Comparison of ENCODE assay signal across 9 cellular contexts in the genomic region with DNA sequence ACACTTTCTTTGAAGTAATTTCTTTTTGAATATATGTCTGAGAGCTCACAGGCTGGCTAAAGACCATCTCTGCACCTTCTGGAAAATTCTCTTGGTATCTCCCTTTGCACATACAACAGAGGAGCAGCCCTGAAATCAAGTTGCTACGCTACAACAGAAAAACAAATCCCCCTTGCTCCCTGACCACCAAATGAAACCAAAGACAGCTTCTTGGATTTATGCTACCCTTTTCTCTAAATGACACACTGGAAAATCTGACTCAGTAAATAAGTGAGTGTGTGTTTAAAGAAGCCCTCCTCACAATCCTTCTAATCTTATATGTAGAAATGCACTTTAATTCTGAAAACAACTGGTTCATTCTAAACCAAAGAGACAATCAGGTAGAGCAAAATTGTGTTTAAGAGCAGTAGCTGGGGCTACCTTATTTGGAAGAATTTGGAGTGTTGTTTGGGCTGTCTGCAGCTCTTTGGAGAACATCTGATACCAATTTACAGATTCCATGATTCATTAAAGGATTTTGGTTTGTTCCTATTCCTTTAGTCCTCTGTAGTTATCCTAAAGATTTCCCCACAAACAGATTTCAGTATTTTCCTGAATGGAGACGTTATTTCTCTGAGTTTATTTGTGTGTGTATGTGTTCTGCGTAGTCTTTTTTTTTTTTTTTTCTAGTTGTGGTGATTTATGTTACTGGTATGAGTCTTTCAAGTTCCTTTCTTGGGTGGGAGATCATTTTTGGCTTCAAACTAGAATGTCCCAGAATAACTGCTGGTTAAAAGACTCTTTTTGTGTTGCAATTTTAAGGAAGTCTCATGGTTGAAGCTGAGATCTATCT. TPM values are rescaled to one million over a fixed set of nuclear protein-coding genes. Genes with fewer than 3 reads are reported as not detected.
DNase-seq lines count a peak whose midpoint lies in the region; ATAC-seq, FAIRE-seq and TF ChIP-seq lines count a peak whose summit lies in the region.
"Had no signal": no experiment of that assay in that cellular context is flagged by ENCODE, and none has a peak within 500 bp of the region (broad histone marks: within the 10 kb centered on the region; RNA-seq: fewer than 3 reads in every experiment).

No MANE protein-coding gene starts in this region.

- no peak overlapping the region for H3K27ac ChIP-seq in lower lobe of right lung

- no peaks in the 10 kb centered on the region for H3K36me3 Mint-ChIP-seq in chondrocyte (ENCODE audit: low read depth)

- DNase-seq in GM12892 (ENCODE audit: insufficient read length) (no peak), HT1080 (ENCODE audit: low read depth) (peak; percentile 8), chondrocyte (ENCODE audit: low spot score) (no peak), skeletal muscle cell (ENCODE audit: low read depth) (peak; percentile 52), lower lobe of right lung (no peak)
- DNase-seq in activated effector memory CD4-positive, alpha-beta T cell treated with Interleukin-2 at 50 U/mL for 16 hours = no peak
- DNase-seq: NCI-H82 had no signal

- intact Hi-C loops in lower lobe of right lung (cut with DNase I) = no loop called here

- TF ChIP-seq CTCF in chondrocyte (IDR thresholded peaks at IDR 0.05) (no peak), lower lobe of right lung (IDR thresholded peaks at IDR 0.05) (no peak)

- H3K9me3 ChIP-seq in lower lobe of right lung = no peaks in the 10 kb centered on the region

- H3K4me1 ChIP-seq in lower lobe of right lung = no peaks in the 10 kb centered on the region

- H3K4me1 Mint-ChIP-seq in chondrocyte (ENCODE audit: low read depth) = peaks cover 34% of the 10 kb centered on the region

- no peaks in the 10 kb centered on the region for H3K27me3 ChIP-seq in lower lobe of right lung (ENCODE audit: low read depth)

- no peaks in the 10 kb centered on the region for H3K27me3 Mint-ChIP-seq in chondrocyte (ENCODE audit: low read depth)

- H3K4me3 ChIP-seq in skeletal muscle cell (ENCODE audit: low read depth, low read length) (no peak overlapping the region), lower lobe of right lung (no peak overlapping the region)

- H3K36me3 ChIP-seq in lower lobe of right lung = no peaks in the 10 kb centered on the region

- peak overlapping the region; percentile 83 for H3K27ac Mint-ChIP-seq in chondrocyte (ENCODE audit: unreplicated experiment)

- peak overlapping the region; percentile 24 for H3K4me3 Mint-ChIP-seq in chondrocyte (ENCODE audit: unreplicated experiment)

- ATAC-seq in lower lobe of right lung (no peak), GM21619 (IDR thresholded peaks at IDR 0.05; ENCODE audit: unreplicated experiment) (no peak), GM21825 (IDR thresholded peaks at IDR 0.05; ENCODE audit: unreplicated experiment) (no peak)

- FAIRE-seq in GM12892 (lab: Jason Lieb, UNC) = peak; percentile 24

- H3K9me3 Mint-ChIP-seq in chondrocyte (ENCODE audit: low read depth) = peaks cover 12% of the 10 kb centered on the region

- no peak for TF ChIP-seq POLR2A in GM12892 (IDR thresholded peaks at IDR 0.05; ENCODE audit: low read depth, low read length)

RNA-seq across cellular contexts. Expression of gene UTRN, which starts 36.4 kb away (rescaled TPM):
- 13.3 TPM for polyA plus RNA-seq in GM12892 (2012; ENCODE audit: missing spikeins)
- total RNA-seq in HT1080 (2014; rRNA removed; shearing (Covaris generic)) = 26.0 and 34.3 TPM in 2 replicates
- polyA plus RNA-seq in HT1080 (2015; cell fraction: cytosol; rRNA removed) = 8.1 and 10.1 TPM in 2 replicates
- polyA plus RNA-seq in HT1080 (2015; cell fraction: nucleus; rRNA removed) = 74.9 and 82.3 TPM in 2 replicates
- total RNA-seq in chondrocyte (124 to 133 TPM (median 125 TPM) in 3 replicates), lower lobe of right lung (275 TPM)

Comparison
In these comparisons a context has a peak if more than half of its experiments do, and no peak if none do; other contexts are left out.
1. DNase-seq: peak in HT1080 (single experiment) and skeletal muscle cell (single experiment); none in GM12892 (single experiment), chondrocyte (single experiment), activated effector memory CD4-positive, alpha-beta T cell treated with Interleukin-2 at 50 U/mL for 16 hours (single experiment) and lower lobe of right lung (single experiment).